In the genomic region with DNA sequence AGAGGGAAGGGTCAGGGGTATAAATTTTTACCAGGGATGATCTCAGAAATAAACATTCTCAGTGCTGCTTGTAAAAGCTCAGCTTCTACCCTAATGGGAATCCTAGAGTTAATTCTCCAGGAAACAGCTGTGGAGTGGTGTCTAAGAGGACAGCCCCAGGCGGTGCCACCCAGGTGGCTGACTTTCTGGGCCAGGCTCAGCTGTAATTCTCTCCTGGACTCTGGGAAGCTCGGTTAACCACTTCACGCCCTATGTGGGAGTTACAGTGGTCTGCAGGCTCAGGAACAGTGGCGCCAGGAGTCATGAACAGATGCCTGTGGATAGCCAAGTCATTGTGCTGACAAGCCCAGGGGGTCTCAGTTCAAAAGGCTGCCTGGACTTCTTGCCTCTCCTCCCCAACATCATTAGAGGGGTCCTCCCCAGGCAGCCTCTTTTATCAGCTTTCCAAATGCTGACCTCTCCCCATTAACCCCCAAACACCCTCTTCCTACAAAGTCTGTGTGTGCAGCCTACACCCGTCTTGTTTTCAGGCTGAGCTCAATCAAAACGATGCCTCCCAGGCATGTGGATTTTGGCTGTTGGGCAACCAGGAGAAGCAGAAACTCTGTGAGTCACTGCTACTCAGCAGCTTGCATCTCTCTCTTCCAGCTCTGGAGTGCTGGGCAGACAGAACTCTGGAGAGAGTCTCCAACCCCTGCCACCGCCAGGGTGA, we compare ENCODE assay signal across 9 cellular contexts. TPM values are rescaled to one million over a fixed set of nuclear protein-coding genes. Genes with fewer than 3 reads are reported as not detected.
A peak's percentile ranks its signal among the peaks of the same experiment; 100 is the strongest.
DNase-seq lines count a peak whose midpoint lies in the region; ATAC-seq and TF ChIP-seq lines count a peak whose summit lies in the region.
"Had no signal": no experiment of that assay in that cellular context is flagged by ENCODE, and none has a peak within 500 bp of the region (broad histone marks: within the 10 kb centered on the region; RNA-seq: fewer than 3 reads in every experiment).

No MANE protein-coding gene starts in this region.

- H3K4me3 ChIP-seq in astrocyte of the cerebellum (ENCODE audit: low read depth, low read length): no peak overlapping the region
- no peak overlapping the region for H3K4me3 ChIP-seq in suprapubic skin

- TF ChIP-seq CTCF in astrocyte of the cerebellum (IDR thresholded peaks at IDR 0.05; ENCODE audit: low read depth, low read length, missing control alignments): no peak
- no peak for TF ChIP-seq CTCF in nephron (IDR thresholded peaks at IDR 0.05; ENCODE audit: unreplicated experiment in 3 of 3)
- TF ChIP-seq CTCF in suprapubic skin (IDR thresholded peaks at IDR 0.05): no peak

- H3K27me3 Mint-ChIP-seq in nephron (ENCODE audit: low read depth): peaks cover 27% of the 10 kb centered on the region

- no peak for ATAC-seq in HG03097 (IDR thresholded peaks at IDR 0.05; ENCODE audit: low FRiP score, unreplicated experiment)

- peak overlapping the region in 1 of 3 experiments; percentile 10 for H3K4me3 Mint-ChIP-seq in nephron
- H3K4me3 Mint-ChIP-seq: stimulated activated naive CD8-positive, alpha-beta T cell treated with anti-CD3 and anti-CD28 coated beads, Interleukin-15, Interleukin-2, amounts not matched to agents 100 ng/mL and 50 ng/mL, for 24 hours had no signal

- H3K36me3 ChIP-seq in suprapubic skin: no peaks in the 10 kb centered on the region

- no peak overlapping the region for H3K27ac ChIP-seq in suprapubic skin

- H3K9me3 Mint-ChIP-seq in nephron: no peaks in the 10 kb centered on the region
- H3K9me3 Mint-ChIP-seq: stimulated activated naive CD8-positive, alpha-beta T cell treated with anti-CD3 and anti-CD28 coated beads, Interleukin-15, Interleukin-2, amounts not matched to agents 100 ng/mL and 50 ng/mL, for 24 hours had no signal

- peak; percentile 56 for DNase-seq in DMS79 (lab: John Stamatoyannopoulos, UW)
- peak; percentile 37 to 90 (median 69) for DNase-seq in NCI-H1417 (lab: John Stamatoyannopoulos, UW)
- DNase-seq in astrocyte of the cerebellum (ENCODE audit: low read depth): peak; percentile 94
- DNase-seq in activated T-cell treated with anti-CD3 and anti-CD28 coated beads, Interleukin-2, amount 50 U/mL, for 48 hours: no peak
- DNase-seq in suprapubic skin (ENCODE audit: low spot score in 2 of 2): no peak
- DNase-seq in activated CD4-positive, alpha-beta T cell treated with anti-CD3 and anti-CD28 coated beads, Interleukin-2, amount 50 U/mL, for 48 hours: no peak

- peaks cover 13% of the 10 kb centered on the region for H3K4me1 Mint-ChIP-seq in nephron

- TF ChIP-seq POLR2A in suprapubic skin (IDR thresholded peaks at IDR 0.05): no peak

- peak overlapping the region in 2 of 3 experiments; percentile 26 to 36 for H3K27ac Mint-ChIP-seq in nephron
- H3K27ac Mint-ChIP-seq: stimulated activated naive CD8-positive, alpha-beta T cell treated with anti-CD3 and anti-CD28 coated beads, Interleukin-15, Interleukin-2, amounts not matched to agents 100 ng/mL and 50 ng/mL, for 24 hours had no signal

- H3K4me1 ChIP-seq in suprapubic skin: peaks cover 13% of the 10 kb centered on the region

- H3K9me3 ChIP-seq in suprapubic skin: no peaks in the 10 kb centered on the region

- no peaks in the 10 kb centered on the region for H3K36me3 Mint-ChIP-seq in nephron (ENCODE audit: low read depth)

- WGBS in suprapubic skin: 6% methylated on average over 6 of the region's 7 CpGs

- no peak for TF ChIP-seq EP300 in suprapubic skin (IDR thresholded peaks at IDR 0.05)

- H3K27me3 ChIP-seq in suprapubic skin: peaks cover 14% of the 10 kb centered on the region

- in situ Hi-C loops in astrocyte of the cerebellum (cut with HindIII; ENCODE audit: low sequenced_read_pairs): no loop called here

RNA-seq across cellular contexts. Expression of a gene that starts 1.2 kb away (rescaled TPM):
- total RNA-seq in suprapubic skin: under 1 TPM in 1 of 4 donors, not detected in 3; 0.32 TPM

RNA-seq across cellular contexts. Expression of a gene that starts 43.0 kb away (rescaled TPM):
- total RNA-seq in suprapubic skin: 1 to 10 TPM; 1.3 to 3.9 (median 2.5) TPM

Comparison
In these comparisons a context has a peak if more than half of its experiments do, and no peak if none do; other contexts are left out.
1. DNase-seq: peak in DMS79 (single experiment), NCI-H1417 (3 of 3) and astrocyte of the cerebellum (single experiment); none in activated T-cell treated with anti-CD3 and anti-CD28 coated beads, Interleukin-2, amount 50 U/mL, for 48 hours (0 of 2), suprapubic skin (0 of 2) and activated CD4-positive, alpha-beta T cell treated with anti-CD3 and anti-CD28 coated beads, Interleukin-2, amount 50 U/mL, for 48 hours (0 of 2).